10 cellular contexts compared by ENCODE assay signal in the genomic region with DNA sequence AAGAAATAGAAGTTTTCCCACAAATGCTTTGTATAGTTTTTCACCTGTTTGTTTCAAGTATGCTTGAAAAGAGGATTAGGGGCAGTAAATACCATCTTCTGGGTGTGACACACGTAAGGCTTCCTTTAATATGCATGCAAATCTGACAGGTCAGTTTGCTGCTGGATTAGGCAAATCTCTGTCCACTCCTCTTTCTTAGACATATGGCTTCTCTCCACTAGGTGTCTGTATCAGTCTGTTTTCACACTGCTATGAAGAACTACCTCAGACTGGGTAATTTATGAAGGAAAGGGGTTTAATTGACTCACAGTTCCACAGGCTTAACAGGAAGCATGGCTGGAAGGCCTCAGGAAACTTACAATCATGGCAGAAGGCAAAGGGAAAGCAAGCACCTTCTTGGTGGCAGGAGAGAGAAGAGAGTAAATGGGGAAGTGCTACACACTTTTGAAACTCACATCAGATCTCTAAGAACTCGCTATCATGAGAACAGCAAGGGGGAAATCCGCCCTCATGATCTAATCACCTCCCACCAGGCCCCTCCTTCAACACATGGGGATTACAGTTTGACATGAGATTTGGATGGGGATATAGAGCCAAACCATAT.
A peak's percentile ranks its signal among the peaks of the same experiment; 100 is the strongest.
DNase-seq lines count a peak whose midpoint lies in the region; ATAC-seq, FAIRE-seq and TF ChIP-seq lines count a peak whose summit lies in the region.
"Had no signal": no experiment of that assay in that cellular context is flagged by ENCODE, and none has a peak within 500 bp of the region (broad histone marks: within the 10 kb centered on the region; RNA-seq: fewer than 3 reads in every experiment).

No MANE protein-coding gene starts in this region.

- H2AFZ ChIP-seq in ACC112 (ENCODE audit: low read length, unreplicated experiment) = peak overlapping the region; percentile 75

- H3K79me2 ChIP-seq in ACC112 (ENCODE audit: control insufficient read depth, insufficient read depth, low read length, unreplicated experiment) = no peaks in the 10 kb centered on the region

- no peak overlapping the region for H3K27ac ChIP-seq in ACC112 (ENCODE audit: low read depth, low read length)
- H3K27ac ChIP-seq in VCaP = no peak overlapping the region

- TF ChIP-seq CTCF in VCaP (conservative IDR thresholded peaks at IDR 0.05) = peak; percentile 64

- H3K4me1 ChIP-seq in ACC112 (ENCODE audit: control insufficient read depth, insufficient read depth, low read length, unreplicated experiment) = peaks cover 7% of the 10 kb centered on the region

- H3K27me3 ChIP-seq in ACC112 (ENCODE audit: insufficient read depth, low read length) = no peaks in the 10 kb centered on the region

- intact Hi-C loops in Right ventricle myocardium superior (cut with DNase I) = no loop called here

- peak; percentile 77 for ATAC-seq in GM19452 (IDR thresholded peaks at IDR 0.05; ENCODE audit: unreplicated experiment)
- peak; percentile 81 for ATAC-seq in HG03342 (IDR thresholded peaks at IDR 0.05; ENCODE audit: unreplicated experiment)
- no peak for ATAC-seq in Right ventricle myocardium superior (ENCODE audit: poor library complexity)

- H3K4me3 ChIP-seq in ACC112 (ENCODE audit: low read depth, low read length) = no peak overlapping the region

- no peak for DNase-seq in GM19240 (ENCODE audit: insufficient read length, low spot score)
- DNase-seq in Right ventricle myocardium superior = no peak
- no peak for DNase-seq in AG08395 (ENCODE audit: low spot score)
- no peak for DNase-seq in urothelium cell line (ENCODE audit: low spot score)
- DNase-seq: CD8-positive, alpha-beta memory T cell had no signal

- no peaks in the 10 kb centered on the region for H3K36me3 ChIP-seq in ACC112 (ENCODE audit: insufficient read depth, low read length)

- no peak for FAIRE-seq in urothelium cell line (lab: Jason Lieb, UNC)
- FAIRE-seq: bronchial epithelial cell had no signal
